Comparison of ENCODE assay signal across 15 cellular contexts in the genomic region with DNA sequence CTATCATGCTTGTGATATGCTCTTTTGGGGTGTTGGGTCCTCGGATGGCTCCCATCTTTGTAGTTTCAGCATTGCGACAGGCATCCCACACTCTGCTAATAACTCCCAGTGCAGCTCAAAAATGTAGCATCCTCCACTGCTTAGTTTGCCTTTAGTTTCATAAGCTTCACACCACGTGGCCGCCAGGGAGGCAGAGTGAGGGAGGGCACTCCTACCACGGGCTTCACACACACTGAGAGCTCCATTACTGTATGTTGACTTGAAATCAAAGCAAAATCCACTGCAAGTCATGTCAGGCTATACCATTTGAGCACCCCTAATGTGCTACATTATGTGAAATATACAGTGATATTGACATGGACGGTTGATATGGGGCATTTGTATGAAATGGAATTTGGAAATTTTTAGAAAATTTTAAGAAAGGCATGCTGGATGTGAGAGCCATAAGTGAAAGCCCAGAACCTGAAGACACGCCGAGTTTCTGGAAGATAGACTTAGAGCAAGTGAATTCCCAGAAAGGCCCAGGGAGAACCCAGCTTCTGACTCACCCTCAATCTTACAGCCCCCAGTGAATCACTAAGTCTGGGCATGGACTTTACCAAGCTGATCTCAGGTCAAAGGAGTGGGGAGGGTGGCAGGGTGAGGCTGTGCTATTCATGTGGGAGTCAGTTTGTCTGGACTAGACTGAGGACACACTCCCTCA.
A peak's percentile ranks its signal among the peaks of the same experiment; 100 is the strongest.
DNase-seq lines count a peak whose midpoint lies in the region; ATAC-seq, FAIRE-seq and TF ChIP-seq lines count a peak whose summit lies in the region.
"Had no signal": no experiment of that assay in that cellular context is flagged by ENCODE, and none has a peak within 500 bp of the region (broad histone marks: within the 10 kb centered on the region; RNA-seq: fewer than 3 reads in every experiment).

No MANE protein-coding gene starts in this region.

- 83 to 85% methylated on average over 8 of the region's 8 CpGs for WGBS in thyroid gland, 2 donors

- CTCF ChIA-PET in activated CD8-positive, alpha-beta T cell treated with anti-CD3 and anti-CD28 coated beads for 36 hours (lab: Charles Lee): interaction anchor here (1.9 to 2.8 kb wide), 2 partner anchors 21 to 24 kb away, joined by 5 to 8 read pairs; no protein-coding TSS in a partner anchor
- CTCF ChIA-PET in activated CD8-positive, alpha-beta T cell treated with anti-CD3 and anti-CD28 coated beads, Interleukin-2, amount 10 ng/mL, durations not matched to agents 7 days and 5 days (lab: Charles Lee): interaction anchor here (1.1 kb wide), 1 partner anchor 18 kb away, joined by 3 read pairs; no protein-coding TSS in a partner anchor

- intact Hi-C loops in activated CD8-positive, alpha-beta T cell treated with anti-CD3 and anti-CD28 coated beads for 36 hours (cut with micrococcal nuclease): no loop called here
- intact Hi-C loops in thyroid gland (cut with DNase I): no loop called here

- POLR2A ChIA-PET in activated CD8-positive, alpha-beta T cell treated with anti-CD3 and anti-CD28 coated beads for 36 hours (lab: Charles Lee): no interaction called here
- POLR2A ChIA-PET in activated CD8-positive, alpha-beta T cell treated with anti-CD3 and anti-CD28 coated beads, Interleukin-2, amount 10 ng/mL, durations not matched to agents 7 days and 5 days (lab: Charles Lee): no interaction called here

- peak; percentile 21 for DNase-seq in activated CD8-positive, alpha-beta T cell treated with anti-CD3 and anti-CD28 coated beads for 36 hours
- no peak for DNase-seq in activated CD8-positive, alpha-beta T cell treated with anti-CD3 and anti-CD28 coated beads, Interleukin-2, amount 10 ng/mL, durations not matched to agents 7 days and 5 days
- DNase-seq in RCC 7860 (ENCODE audit: low spot score) (peak; percentile 60), fibroblast of lung (ENCODE audit: low read depth in 2 of 2) (peak; percentile 48 to 91), retinal pigment epithelial cell (ENCODE audit: low read depth) (peak; percentile 34), mesenteric fat pad (ENCODE audit: low spot score) (no peak), thyroid gland (no peak)
- no peak for DNase-seq in stimulated activated CD4-positive, alpha-beta T cell treated with anti-CD3 and anti-CD28 coated beads, Interleukin-4, amount 100 ng/mL, for 4 hours
- DNase-seq: DMS79 treated with DMSO at 0.1 percent for 48 hours, immature natural killer cell, NCI-H1436, NCI-H526 treated with DMSO at 0.1 percent for 48 hours had no signal

- peaks cover 16% of the 10 kb centered on the region for H3K4me1 Mint-ChIP-seq in activated CD8-positive, alpha-beta T cell treated with anti-CD3 and anti-CD28 coated beads for 36 hours (ENCODE audit: low read depth)
- no peaks in the 10 kb centered on the region for H3K4me1 Mint-ChIP-seq in activated CD8-positive, alpha-beta T cell treated with anti-CD3 and anti-CD28 coated beads, Interleukin-2, amount 10 ng/mL, durations not matched to agents 7 days and 5 days (ENCODE audit: low read depth)
- H3K4me1 Mint-ChIP-seq: central memory CD8-positive, alpha-beta T cell; IgD-negative memory B cell; immature natural killer cell had no signal

- H3K36me3 ChIP-seq in fibroblast of lung (ENCODE audit: control insufficient read depth, insufficient read depth, low read length) (no peaks in the 10 kb centered on the region), thyroid gland (no peaks in the 10 kb centered on the region)
- H3K36me3 ChIP-seq: tibial nerve had no signal

- TF ChIP-seq CTCF in activated CD8-positive, alpha-beta T cell treated with anti-CD3 and anti-CD28 coated beads for 36 hours (IDR thresholded peaks at IDR 0.05): no peak
- TF ChIP-seq CTCF in fibroblast of lung (conservative IDR thresholded peaks at IDR 0.05 in 1 of 2, IDR thresholded peaks at IDR 0.05 in 1 of 2; ENCODE audit: low read depth in 1 of 2, low read length in 2 of 2) (no peak), retinal pigment epithelial cell (conservative IDR thresholded peaks at IDR 0.05; ENCODE audit: low read depth, low read length) (no peak), thyroid gland (IDR thresholded peaks at IDR 0.05) (no peak)

- no peak overlapping the region for H2AFZ ChIP-seq in fibroblast of lung (ENCODE audit: low read length)

- H3K36me3 Mint-ChIP-seq in activated CD8-positive, alpha-beta T cell treated with anti-CD3 and anti-CD28 coated beads for 36 hours (ENCODE audit: low read depth): no peaks in the 10 kb centered on the region
- peaks cover 2% of the 10 kb centered on the region for H3K36me3 Mint-ChIP-seq in activated CD8-positive, alpha-beta T cell treated with anti-CD3 and anti-CD28 coated beads, Interleukin-2, amount 10 ng/mL, durations not matched to agents 7 days and 5 days (ENCODE audit: low read depth)
- H3K36me3 Mint-ChIP-seq: IgD-negative memory B cell, immature natural killer cell had no signal

- TF ChIP-seq POLR2A in thyroid gland (IDR thresholded peaks at IDR 0.05): no peak

- H3K9me3 Mint-ChIP-seq in activated CD8-positive, alpha-beta T cell treated with anti-CD3 and anti-CD28 coated beads for 36 hours: peaks cover 2% of the 10 kb centered on the region
- H3K9me3 Mint-ChIP-seq in activated CD8-positive, alpha-beta T cell treated with anti-CD3 and anti-CD28 coated beads, Interleukin-2, amount 10 ng/mL, durations not matched to agents 7 days and 5 days (ENCODE audit: insufficient read depth): no peaks in the 10 kb centered on the region
- H3K9me3 Mint-ChIP-seq: central memory CD8-positive, alpha-beta T cell had no signal

- no peaks in the 10 kb centered on the region for H3K27me3 ChIP-seq in fibroblast of lung (ENCODE audit: control insufficient read depth, insufficient read depth, low read length)
- H3K27me3 ChIP-seq in thyroid gland: no peaks in the 10 kb centered on the region
- H3K27me3 ChIP-seq: tibial nerve had no signal

- H3K27ac ChIP-seq in fibroblast of lung (ENCODE audit: insufficient read depth, low read length) (no peak overlapping the region), thyroid gland (no peak overlapping the region)
- H3K27ac ChIP-seq: tibial nerve had no signal

- ATAC-seq in activated CD8-positive, alpha-beta T cell treated with anti-CD3 and anti-CD28 coated beads for 36 hours: peak; percentile 82
- no peak for ATAC-seq in activated CD8-positive, alpha-beta T cell treated with anti-CD3 and anti-CD28 coated beads, Interleukin-2, amount 10 ng/mL, durations not matched to agents 7 days and 5 days

- H3K27ac Mint-ChIP-seq in activated CD8-positive, alpha-beta T cell treated with anti-CD3 and anti-CD28 coated beads for 36 hours: no peak overlapping the region
- no peak overlapping the region for H3K27ac Mint-ChIP-seq in activated CD8-positive, alpha-beta T cell treated with anti-CD3 and anti-CD28 coated beads, Interleukin-2, amount 10 ng/mL, durations not matched to agents 7 days and 5 days
- H3K27ac Mint-ChIP-seq: immature natural killer cell had no signal

- peaks cover 6% of the 10 kb centered on the region for H3K27me3 Mint-ChIP-seq in activated CD8-positive, alpha-beta T cell treated with anti-CD3 and anti-CD28 coated beads for 36 hours
- H3K27me3 Mint-ChIP-seq in activated CD8-positive, alpha-beta T cell treated with anti-CD3 and anti-CD28 coated beads, Interleukin-2, amount 10 ng/mL, durations not matched to agents 7 days and 5 days (ENCODE audit: low read depth): peaks cover 20% of the 10 kb centered on the region

- H4K20me1 ChIP-seq in fibroblast of lung (ENCODE audit: control insufficient read depth, extremely low read depth, insufficient read depth, low read length): no peaks in the 10 kb centered on the region

- H3K9ac ChIP-seq in fibroblast of lung (ENCODE audit: insufficient read depth, low read length): no peak overlapping the region

- FAIRE-seq in RCC 7860 (lab: Jason Lieb, UNC): no peak

- H3K4me2 ChIP-seq in fibroblast of lung (ENCODE audit: extremely low read depth, insufficient read depth, low read length): no peak overlapping the region

- no peaks in the 10 kb centered on the region for H3K79me2 ChIP-seq in fibroblast of lung (ENCODE audit: control insufficient read depth, insufficient read depth, low read length)

- H3K9me3 ChIP-seq in fibroblast of lung (ENCODE audit: control insufficient read depth, insufficient read depth, low read depth, low read length) (no peaks in the 10 kb centered on the region), thyroid gland (no peaks in the 10 kb centered on the region)
- H3K9me3 ChIP-seq: tibial nerve had no signal

- H3K4me1 ChIP-seq in fibroblast of lung (ENCODE audit: control insufficient read depth, extremely low read depth, insufficient read depth, low read length) (no peaks in the 10 kb centered on the region), thyroid gland (no peaks in the 10 kb centered on the region)
- H3K4me1 ChIP-seq: tibial nerve had no signal

- H3K4me3 Mint-ChIP-seq in activated CD8-positive, alpha-beta T cell treated with anti-CD3 and anti-CD28 coated beads for 36 hours: no peak overlapping the region
- H3K4me3 Mint-ChIP-seq in activated CD8-positive, alpha-beta T cell treated with anti-CD3 and anti-CD28 coated beads, Interleukin-2, amount 10 ng/mL, durations not matched to agents 7 days and 5 days: no peak overlapping the region
- H3K4me3 Mint-ChIP-seq: central memory CD8-positive, alpha-beta T cell; IgD-negative memory B cell; immature natural killer cell had no signal

- no peak overlapping the region for H3K4me3 ChIP-seq in fibroblast of lung (replicated peaks in 1 of 4; ENCODE audit: control extremely low read depth in 1 of 4, insufficient read depth in 1 of 4, low read depth in 3 of 4, low read length in 4 of 4)
- no peak overlapping the region for H3K4me3 ChIP-seq in retinal pigment epithelial cell (ENCODE audit: low read length)
- H3K4me3 ChIP-seq in thyroid gland (replicated peaks in 1 of 3): no peak overlapping the region
- H3K4me3 ChIP-seq: tibial nerve had no signal

Comparison
In these comparisons a context has a peak if more than half of its experiments do, and no peak if none do; other contexts are left out.
1. DNase-seq: peak in activated CD8-positive, alpha-beta T cell treated with anti-CD3 and anti-CD28 coated beads for 36 hours (single experiment), RCC 7860 (single experiment), fibroblast of lung (2 of 2) and retinal pigment epithelial cell (single experiment); none in activated CD8-positive, alpha-beta T cell treated with anti-CD3 and anti-CD28 coated beads, Interleukin-2, amount 10 ng/mL, durations not matched to agents 7 days and 5 days (single experiment), mesenteric fat pad (single experiment), thyroid gland (0 of 2) and stimulated activated CD4-positive, alpha-beta T cell treated with anti-CD3 and anti-CD28 coated beads, Interleukin-4, amount 100 ng/mL, for 4 hours (0 of 2).